Comparison of ENCODE assay signal across 8 cellular contexts in genomic region chr3:196711838-196712513, GRCh38. TPM values are rescaled to one million over a fixed set of nuclear protein-coding genes. Genes with fewer than 3 reads are reported as not detected.
DNase-seq lines count a peak whose midpoint lies in the region; ATAC-seq and TF ChIP-seq lines count a peak whose summit lies in the region.

CEP19 (minus strand) TSS chr3:196712250; CDS start chr3:196708657, 3,593 bp downstream.
PIGX (plus strand) TSS chr3:196712377.

- DNase-seq in Ammon's horn (ENCODE audit: low spot score) (peak; percentile 87), NCI-H446 treated with DMSO at 0.1 percent for 48 hours (lab: John Stamatoyannopoulos, UW) (peak; percentile 62), left kidney (ENCODE audit: low read depth, low spot score) (peak; percentile 96)
- DNase-seq in activated CD4-positive, alpha-beta T cell treated with anti-CD3 and anti-CD28 coated beads for 36 hours = peak; percentile 94
- DNase-seq in stimulated activated CD4-positive, alpha-beta T cell treated with anti-CD3 and anti-CD28 coated beads, Interleukin-1b, Interleukin-23, amount 100 ng/mL, for 48 hours = peak; percentile 88

- peak within 1 kb of the TSS; percentile 83 for H3K4me3 Mint-ChIP-seq in activated CD4-positive, alpha-beta T cell treated with anti-CD3 and anti-CD28 coated beads for 36 hours

- TF ChIP-seq POLR2A in GM19099 (IDR thresholded peaks at IDR 0.05; ENCODE audit: extremely low read depth, insufficient read length, low read depth) = peak; percentile 87

- no peaks in the 10 kb centered on the region for H3K27me3 Mint-ChIP-seq in activated CD4-positive, alpha-beta T cell treated with anti-CD3 and anti-CD28 coated beads for 36 hours

- CTCF ChIA-PET in activated CD4-positive, alpha-beta T cell treated with anti-CD3 and anti-CD28 coated beads for 36 hours (lab: Charles Lee) = interaction anchor here (0.6 to 0.9 kb wide), 4 partner anchors 16 to 70 kb away, joined by 3 to 4 read pairs (median 3); no protein-coding TSS in a partner anchor

- H3K27ac Mint-ChIP-seq in activated CD4-positive, alpha-beta T cell treated with anti-CD3 and anti-CD28 coated beads for 36 hours = peak within 1 kb of the TSS; percentile 96

- intact Hi-C loops in activated CD4-positive, alpha-beta T cell treated with anti-CD3 and anti-CD28 coated beads for 36 hours (cut with DNase I, micrococcal nuclease) = loop anchor here (1.0 to 5.0 kb wide), 14 partner anchors 15 to 1080 kb away; partner anchors contain the start of genes PAK2 (in 2 of the 2), FBXO45 (in 1 of the 2), LRCH3 (in 1 of the 2) and NCBP2 (in 1 of the 2)

- no peaks in the 10 kb centered on the region for H3K9me3 Mint-ChIP-seq in activated CD4-positive, alpha-beta T cell treated with anti-CD3 and anti-CD28 coated beads for 36 hours (ENCODE audit: low read depth)

- H3K4me1 Mint-ChIP-seq in activated CD4-positive, alpha-beta T cell treated with anti-CD3 and anti-CD28 coated beads for 36 hours = peaks cover 33% of the 10 kb centered on the region

- ATAC-seq in HG03354 (IDR thresholded peaks at IDR 0.05; ENCODE audit: poor library complexity, severe bottlenecking, unreplicated experiment) = peak; percentile 77
- peak; percentile 87 for ATAC-seq in activated CD4-positive, alpha-beta T cell treated with anti-CD3 and anti-CD28 coated beads for 36 hours

- POLR2A ChIA-PET in activated CD4-positive, alpha-beta T cell treated with anti-CD3 and anti-CD28 coated beads for 36 hours (lab: Charles Lee) = interaction anchor here (0.7 to 2.5 kb wide), 4 partner anchors 18 to 493 kb away, joined by 3 to 10 read pairs (median 4); partner anchors contain the start of genes FBXO45, PAK2 and WDR53

- peak within 1 kb of the TSS; percentile 78 for H3K27ac ChIP-seq in cingulate gyrus (ENCODE audit: low read depth, low read length)

- H3K36me3 Mint-ChIP-seq in activated CD4-positive, alpha-beta T cell treated with anti-CD3 and anti-CD28 coated beads for 36 hours (ENCODE audit: low read depth) = peaks cover 9% of the 10 kb centered on the region

RNA-seq across cellular contexts. Expression of gene CEP19, which starts in this region (rescaled TPM):
- 1 to 10 TPM; 4.7 to 5.6 TPM for total RNA-seq in activated CD4-positive, alpha-beta T cell treated with anti-CD3 and anti-CD28 coated beads for 36 hours

RNA-seq across cellular contexts. Expression of gene PIGX, which starts in this region (rescaled TPM):
- total RNA-seq in activated CD4-positive, alpha-beta T cell treated with anti-CD3 and anti-CD28 coated beads for 36 hours = 10 to 100 TPM; 37.8 to 42.2 TPM

Comparison
In these comparisons a context has a peak if more than half of its experiments do, and no peak if none do; other contexts are left out.
1. Peak in every context shown above with its lines: DNase-seq, ATAC-seq and H3K27ac ChIP-seq.